Comparison of ENCODE assay signal across 7 cellular contexts in the genomic region with DNA sequence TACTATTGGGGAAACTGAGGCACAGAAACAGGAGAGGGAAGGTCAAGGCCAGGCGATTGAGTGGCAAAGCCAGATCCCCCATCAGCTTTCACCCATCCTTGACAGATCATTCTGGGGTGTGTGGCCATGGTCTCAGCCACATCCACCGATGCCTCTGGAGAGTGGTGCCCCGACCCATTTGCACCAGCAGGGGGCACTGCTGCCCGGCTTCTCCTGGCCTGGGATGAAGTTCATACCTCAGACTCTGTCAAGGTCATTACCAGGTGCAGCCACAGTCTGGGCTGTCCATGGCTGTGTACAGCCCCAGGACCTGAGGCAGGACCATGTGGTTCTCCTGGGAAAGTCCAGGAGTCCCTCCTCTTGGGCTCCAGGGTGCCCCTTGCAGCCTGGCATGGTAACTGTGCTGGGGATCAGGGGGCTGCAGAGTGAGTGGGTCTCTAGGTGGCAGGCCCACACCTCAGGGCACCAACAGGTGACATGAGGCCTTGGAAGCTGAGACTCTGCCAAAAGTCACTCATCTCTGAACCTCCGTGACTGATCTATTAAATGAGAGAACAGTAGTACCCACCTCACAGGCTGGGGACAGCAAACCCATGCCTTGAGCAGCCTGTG.
A peak's percentile ranks its signal among the peaks of the same experiment; 100 is the strongest.
DNase-seq lines count a peak whose midpoint lies in the region; ATAC-seq, FAIRE-seq and TF ChIP-seq lines count a peak whose summit lies in the region.

No MANE protein-coding gene starts in this region.

- H2AFZ ChIP-seq in keratinocyte (ENCODE audit: control insufficient read depth, low read length) = no peak overlapping the region

- H3K79me2 ChIP-seq in keratinocyte (ENCODE audit: control insufficient read depth, insufficient read depth, low read length) = no peaks in the 10 kb centered on the region

- no peak overlapping the region for H3K4me2 ChIP-seq in keratinocyte (ENCODE audit: control insufficient read depth, extremely low read depth, insufficient read depth, low read depth, low read length)

- no peaks in the 10 kb centered on the region for H4K20me1 ChIP-seq in keratinocyte (ENCODE audit: control insufficient read depth, extremely low read depth, insufficient read depth, low read length)

- no peak for TF ChIP-seq POLR2A in body of pancreas (IDR thresholded peaks at IDR 0.05)

- H3K9me3 ChIP-seq in body of pancreas (no peaks in the 10 kb centered on the region), keratinocyte (ENCODE audit: control insufficient read depth, low read depth, low read length) (no peaks in the 10 kb centered on the region)

- H3K27ac ChIP-seq in body of pancreas = no peak overlapping the region
- no peak overlapping the region for H3K27ac ChIP-seq in keratinocyte (ENCODE audit: control insufficient read depth, insufficient read depth, low read length)

- ATAC-seq in body of pancreas = peak; percentile 88

- H3K36me3 ChIP-seq in body of pancreas (replicated peaks in 1 of 2; ENCODE audit: insufficient read depth in 1 of 2, low read depth in 2 of 2) (no peaks in the 10 kb centered on the region), keratinocyte (ENCODE audit: control insufficient read depth in 2 of 2, extremely low read depth in 1 of 2, insufficient read depth in 2 of 2, low read length in 2 of 2) (no peaks in the 10 kb centered on the region)

- no peak for FAIRE-seq in keratinocyte (lab: Jason Lieb, UNC)

- intact Hi-C loops in body of pancreas (cut with DNase I) = loop anchor here (5.0 kb wide), 1 partner anchor 106 kb away; no protein-coding TSS in a partner anchor

- H3K4me1 ChIP-seq in body of pancreas = no peaks in the 10 kb centered on the region
- H3K4me1 ChIP-seq in keratinocyte (ENCODE audit: control insufficient read depth, extremely low read depth, insufficient read depth, low read length) = no peaks in the 10 kb centered on the region

- H3K4me3 ChIP-seq in body of pancreas (no peak overlapping the region), keratinocyte (ENCODE audit: control insufficient read depth in 2 of 3, extremely low read depth in 1 of 3, insufficient read depth in 2 of 3, low read depth in 1 of 3, low read length in 3 of 3) (no peak overlapping the region)

- DNase-seq in KG1 (lab: John Stamatoyannopoulos, UW) = peak; percentile 23
- DNase-seq in UCSD-AML1 (lab: John Stamatoyannopoulos, UW; ENCODE audit: unreplicated experiment) = peak; percentile 76
- peak; percentile 79 to 87 (median 81) for DNase-seq in body of pancreas
- DNase-seq in keratinocyte (ENCODE audit: low read depth, low spot score) = no peak
- DNase-seq in stimulated activated CD4-positive, alpha-beta T cell treated with anti-CD3 and anti-CD28 coated beads, Interleukin-2, amount 100 ng/mL, for 48 hours = peak; percentile 71 to 85
- DNase-seq in GF-D8 (lab: John Stamatoyannopoulos, UW) = no peak

- H3K9me1 ChIP-seq in keratinocyte (ENCODE audit: control insufficient read depth, extremely low read depth, insufficient read depth, low read length) = no peaks in the 10 kb centered on the region

- TF ChIP-seq CTCF in GM12873 (IDR thresholded peaks at IDR 0.05; ENCODE audit: insufficient read depth, low read depth, low read length, missing control alignments) (peak; percentile 93), body of pancreas (IDR thresholded peaks at IDR 0.05) (peak; percentile 78 to 92 (median 87)), keratinocyte (optimal IDR thresholded peaks at IDR 0.05 in 1 of 3, IDR thresholded peaks at IDR 0.05 in 1 of 3, conservative IDR thresholded peaks at IDR 0.05 in 1 of 3; ENCODE audit: extremely low read depth in 1 of 3, insufficient read depth in 2 of 3, low read length in 3 of 3) (peak in 2 of 3 experiments; percentile 93)

- H3K27me3 ChIP-seq in body of pancreas (no peaks in the 10 kb centered on the region), keratinocyte (ENCODE audit: control insufficient read depth, extremely low read depth, insufficient read depth, low read length) (peaks cover 12% of the 10 kb centered on the region)

- dilution Hi-C loops in keratinocyte (cut with MboI; ENCODE audit: extremely low pct_ligation_motif_present, low sequenced_read_pairs) = no loop called here

- WGBS in body of pancreas, 2 donors = 6 to 12% methylated on average over 3 to 5 of the region's 5 CpGs

- no peak overlapping the region for H3K9ac ChIP-seq in keratinocyte (ENCODE audit: control insufficient read depth, extremely low read depth, insufficient read depth, low read length)

Comparison
In these comparisons a context has a peak if more than half of its experiments do, and no peak if none do; other contexts are left out.
1. DNase-seq: peak in KG1 (single experiment), UCSD-AML1 (single experiment), body of pancreas (4 of 4) and stimulated activated CD4-positive, alpha-beta T cell treated with anti-CD3 and anti-CD28 coated beads, Interleukin-2, amount 100 ng/mL, for 48 hours (2 of 2); none in keratinocyte (single experiment) and GF-D8 (single experiment).
2. Peak in every context shown above with its lines, with median percentiles within 50 percentile points of each other: CTCF ChIP-seq.